In genomic region chr7:13990319-13990983, GRCh38 we compare ENCODE assay signal across 8 cellular contexts.
A peak's percentile ranks its signal among the peaks of the same experiment; 100 is the strongest.
DNase-seq lines count a peak whose midpoint lies in the region; ATAC-seq and TF ChIP-seq lines count a peak whose summit lies in the region.

No MANE protein-coding gene starts in this region.

- H3K27me3 ChIP-seq in WERI-Rb-1 (ENCODE audit: insufficient read depth, low read depth, severe bottlenecking) (no peaks in the 10 kb centered on the region), muscle layer of colon (ENCODE audit: control insufficient read depth in 1 of 2, insufficient read depth in 2 of 2, low read length in 2 of 2) (no peaks in the 10 kb centered on the region)

- DNase-seq in stimulated activated CD4-positive, alpha-beta T cell treated with anti-CD3 and anti-CD28 coated beads, Interleukin-2, amount 100 ng/mL, for 24 hours, result peak; percentile 3 to 20
- no peak for DNase-seq in stimulated activated CD4-positive, alpha-beta T cell treated with anti-CD3 and anti-CD28 coated beads, Interleukin-12 subunit alpha, Interleukin-12 subunit beta, amount 100 ng/mL, for 4 hours
- DNase-seq in NCI-H2107 treated with DMSO at 0.1 percent for 48 hours (lab: John Stamatoyannopoulos, UW; ENCODE audit: unreplicated experiment) (peak; percentile 93), WERI-Rb-1 (peak; percentile 54), fibroblast of gingiva (ENCODE audit: low read depth) (peak; percentile 55), D341Med (ENCODE audit: low spot score) (no peak)

- H3K4me1 ChIP-seq in muscle layer of colon (ENCODE audit: insufficient read depth, low read length), result peaks cover 6% of the 10 kb centered on the region

- peak; percentile 39 for ATAC-seq in HG03039 (IDR thresholded peaks at IDR 0.05; ENCODE audit: unreplicated experiment)

- H3K9me3 ChIP-seq in WERI-Rb-1 (ENCODE audit: severe bottlenecking) (no peaks in the 10 kb centered on the region), muscle layer of colon (ENCODE audit: low read length) (no peaks in the 10 kb centered on the region)

- TF ChIP-seq CTCF in WERI-Rb-1 (IDR thresholded peaks at IDR 0.05; ENCODE audit: low read depth, low read length), result no peak

- H3K36me3 ChIP-seq in WERI-Rb-1 (no peaks in the 10 kb centered on the region), muscle layer of colon (ENCODE audit: insufficient read depth, low read length) (no peaks in the 10 kb centered on the region)

- H3K9ac ChIP-seq in muscle layer of colon (ENCODE audit: low read length), result peak overlapping the region; percentile 37

- H3K27ac ChIP-seq in WERI-Rb-1 (peak overlapping the region; percentile 81), muscle layer of colon (ENCODE audit: low read depth, low read length) (peak overlapping the region; percentile 76)

- peak overlapping the region; percentile 91 for H3K4me3 ChIP-seq in WERI-Rb-1 (ENCODE audit: low read depth, low read length)
- peak overlapping the region; percentile 56 to 87 for H3K4me3 ChIP-seq in muscle layer of colon (ENCODE audit: low read depth in 1 of 2, low read length in 2 of 2)

Comparison
In these comparisons a context has a peak if more than half of its experiments do, and no peak if none do; other contexts are left out.
1. DNase-seq: peak in stimulated activated CD4-positive, alpha-beta T cell treated with anti-CD3 and anti-CD28 coated beads, Interleukin-2, amount 100 ng/mL, for 24 hours (2 of 2), NCI-H2107 treated with DMSO at 0.1 percent for 48 hours (single experiment), WERI-Rb-1 (single experiment) and fibroblast of gingiva (single experiment); none in stimulated activated CD4-positive, alpha-beta T cell treated with anti-CD3 and anti-CD28 coated beads, Interleukin-12 subunit alpha, Interleukin-12 subunit beta, amount 100 ng/mL, for 4 hours (single experiment) and D341Med (single experiment).